Comparison of ENCODE assay signal across 8 cellular contexts in genomic region chr3:49020335-49021212, GRCh38. TPM values are rescaled to one million over a fixed set of nuclear protein-coding genes. Genes with fewer than 3 reads are reported as not detected.
A peak's percentile ranks its signal among the peaks of the same experiment; 100 is the strongest.
DNase-seq lines count a peak whose midpoint lies in the region; ATAC-seq and TF ChIP-seq lines count a peak whose summit lies in the region.

No MANE protein-coding gene starts in this region.

- peak; percentile 57 for DNase-seq in stimulated activated CD4-positive, alpha-beta T cell treated with anti-CD3 and anti-CD28 coated beads, Interleukin-15, amount 100 ng/mL, for 24 hours
- no peak for DNase-seq in stimulated activated CD4-positive, alpha-beta T cell treated with anti-CD3 and anti-CD28 coated beads, Interleukin-4, amount 100 ng/mL, for 1 hour
- DNase-seq in T-helper 17 cell = no peak
- no peak for DNase-seq in epithelial cell of esophagus (ENCODE audit: low read depth)
- no peak for DNase-seq in NCI-H2196 (lab: John Stamatoyannopoulos, UW; ENCODE audit: unreplicated experiment)

- ATAC-seq in HG03045 (IDR thresholded peaks at IDR 0.05; ENCODE audit: unreplicated experiment) (peak; percentile 6), T-helper 17 cell (no peak), HG03469 (IDR thresholded peaks at IDR 0.05; ENCODE audit: unreplicated experiment) (no peak)

- H3K4me1 ChIP-seq in muscle layer of duodenum (ENCODE audit: control insufficient read depth in 1 of 2, insufficient read depth in 2 of 2, low read length in 2 of 2) = peaks cover 10 to 42% of the 10 kb centered on the region in 2 donors

- no peaks in the 10 kb centered on the region for H3K27me3 ChIP-seq in muscle layer of duodenum (ENCODE audit: low read depth, low read length)

- H3K27me3 Mint-ChIP-seq in T-helper 17 cell = no peaks in the 10 kb centered on the region

- TF ChIP-seq CTCF in epithelial cell of esophagus (IDR thresholded peaks at IDR 0.05; ENCODE audit: insufficient read depth, low read depth, low read length, missing control alignments) = no peak

- H3K4me3 Mint-ChIP-seq in T-helper 17 cell = peak overlapping the region; percentile 96

- H3K4me3 ChIP-seq in epithelial cell of esophagus (ENCODE audit: low read length) (peak overlapping the region; percentile 85), muscle layer of duodenum (ENCODE audit: low read depth in 1 of 2, low read length in 2 of 2) (peak overlapping the region; percentile 90 to 92)

- H3K27ac Mint-ChIP-seq in T-helper 17 cell = peak overlapping the region; percentile 93

- H3K9me3 ChIP-seq in T-helper 17 cell (ENCODE audit: control insufficient read depth, low read length, poor library complexity, severe bottlenecking) = no peaks in the 10 kb centered on the region
- no peaks in the 10 kb centered on the region for H3K9me3 ChIP-seq in muscle layer of duodenum (ENCODE audit: control insufficient read depth in 1 of 2, low read length in 2 of 2)

- H3K36me3 Mint-ChIP-seq in T-helper 17 cell (ENCODE audit: low read depth) = peaks cover 2% of the 10 kb centered on the region

- peaks cover 28% of the 10 kb centered on the region for H3K4me1 Mint-ChIP-seq in T-helper 17 cell

- peaks cover 34% of the 10 kb centered on the region in 2 donors for H3K36me3 ChIP-seq in muscle layer of duodenum (ENCODE audit: control insufficient read depth in 1 of 2, insufficient read depth in 2 of 2, low read length in 2 of 2)

- peak overlapping the region; percentile 94 for H3K27ac ChIP-seq in muscle layer of duodenum (ENCODE audit: low read length)

RNA-seq across cellular contexts. Expression of gene NDUFAF3, which starts 1.3 kb away (rescaled TPM):
- total RNA-seq in T-helper 17 cell = 10 to 100 TPM; 61.3 to 62.9 TPM

RNA-seq across cellular contexts. Expression of gene DALRD3, which starts 2.2 kb away (rescaled TPM):
- total RNA-seq in T-helper 17 cell = 10 to 100 TPM; 21.2 to 27.4 TPM

RNA-seq across cellular contexts. Expression of gene IMPDH2, which starts 8.6 kb away (rescaled TPM):
- 100 to 1,000 TPM in 1 of 2 donors, 10 to 100 TPM in 1; 96.8 to 108 TPM for total RNA-seq in T-helper 17 cell

RNA-seq across cellular contexts. Expression of gene WDR6, which starts 13.4 kb away (rescaled TPM):
- total RNA-seq in T-helper 17 cell = 100 to 1,000 TPM; 181 to 202 TPM

RNA-seq across cellular contexts. Expression of gene P4HTM, which starts 30.5 kb away (rescaled TPM):
- 10 to 100 TPM; 37.8 to 43.2 TPM for total RNA-seq in T-helper 17 cell
